Comparison of ENCODE assay signal across 8 cellular contexts in the genomic region with DNA sequence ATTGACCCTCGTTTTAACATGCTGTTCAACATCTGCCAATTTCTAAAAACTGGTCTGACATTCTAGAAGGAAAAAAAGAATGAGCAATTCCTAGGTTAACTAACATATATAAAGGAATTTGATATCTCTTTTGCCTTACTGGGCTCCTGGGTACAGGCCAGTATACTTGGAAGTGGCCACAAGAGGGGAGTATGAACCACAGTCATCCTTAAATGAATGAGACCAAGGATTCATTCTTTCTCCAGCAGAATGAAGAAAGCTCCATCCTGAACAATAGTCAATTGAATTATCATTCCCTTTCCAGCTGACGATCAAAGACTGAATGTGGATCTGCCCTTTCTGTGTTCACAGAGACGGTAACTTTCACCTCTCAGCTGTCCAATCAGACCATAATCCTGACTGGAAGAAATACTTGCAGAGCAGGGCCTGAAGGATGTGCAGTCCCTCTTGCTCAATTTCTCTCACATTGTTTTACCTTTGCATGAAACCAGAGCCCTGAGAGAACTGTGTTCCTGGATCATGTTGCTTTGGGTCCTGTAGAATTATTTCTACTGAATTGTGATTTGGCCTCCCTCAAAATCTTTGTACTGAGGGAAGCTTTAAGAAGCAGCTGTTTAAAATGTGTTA. TPM values are rescaled to one million over a fixed set of nuclear protein-coding genes. Genes with fewer than 3 reads are reported as not detected.
A peak's percentile ranks its signal among the peaks of the same experiment; 100 is the strongest.
DNase-seq lines count a peak whose midpoint lies in the region; ATAC-seq and TF ChIP-seq lines count a peak whose summit lies in the region.

No MANE protein-coding gene starts in this region.

- in situ Hi-C loops in astrocyte of the spinal cord (cut with HindIII; ENCODE audit: low sequenced_read_pairs): no loop called here

- no peak overlapping the region for H3K27ac Mint-ChIP-seq in T-cell

- no peak overlapping the region for H3K4me3 ChIP-seq in astrocyte of the spinal cord (ENCODE audit: low read depth, low read length)

- POLR2A ChIA-PET in T-cell (lab: Charles Lee): no interaction called here

- peak; percentile 75 for TF ChIP-seq CTCF in astrocyte of the spinal cord (IDR thresholded peaks at IDR 0.05; ENCODE audit: low read depth, low read length)

- DNase-seq in Ammon's horn (ENCODE audit: low spot score): peak; percentile 68
- DNase-seq in HT1080 (ENCODE audit: low read depth): peak; percentile 56
- DNase-seq in astrocyte of the spinal cord (ENCODE audit: low read depth, low spot score): peak; percentile 65
- peak; percentile 66 for DNase-seq in kidney glomerular epithelial cell (lab: John Stamatoyannopoulos, UW)
- no peak for DNase-seq in T-cell
- no peak for DNase-seq in stimulated activated CD4-positive, alpha-beta T cell treated with anti-CD3 and anti-CD28 coated beads, Interleukin-15, amount 100 ng/mL, for 24 hours

- H3K36me3 Mint-ChIP-seq in T-cell: no peaks in the 10 kb centered on the region

- H3K9me3 Mint-ChIP-seq in T-cell: no peaks in the 10 kb centered on the region

- CTCF ChIA-PET in T-cell (lab: Charles Lee): interaction anchor here in 1 of 2 donors (0.6 kb wide), 1 partner anchor 295 kb away, joined by 3 read pairs; no protein-coding TSS in a partner anchor

- no peaks in the 10 kb centered on the region for H3K4me1 Mint-ChIP-seq in T-cell

- H3K4me3 Mint-ChIP-seq in T-cell: no peak overlapping the region

- ATAC-seq in GM18870 (IDR thresholded peaks at IDR 0.05; ENCODE audit: unreplicated experiment): no peak
- no peak for ATAC-seq in GM19467 (IDR thresholded peaks at IDR 0.05; ENCODE audit: unreplicated experiment)
- no peak for ATAC-seq in T-cell (replicated peaks in 1 of 4)

- H3K27me3 Mint-ChIP-seq in T-cell: peaks cover 0 to 2% of the 10 kb centered on the region in 2 donors

RNA-seq across cellular contexts. Expression of a gene that starts 14.8 kb away (rescaled TPM):
- total RNA-seq in HT1080 (2014; rRNA removed; shearing (Covaris generic)): not detected in 2 replicates
- not detected in 2 replicates for polyA plus RNA-seq in HT1080 (2015; cell fraction: cytosol; rRNA removed)
- polyA plus RNA-seq in HT1080 (2015; cell fraction: nucleus; rRNA removed): not detected in 2 replicates
- 1 to 10 TPM in 1 of 5 donors, under 1 TPM in 2, not detected in 2; 0.70 to 1.5 (median 0.99) TPM for total RNA-seq in T-cell

Comparison
In these comparisons a context has a peak if more than half of its experiments do, and no peak if none do; other contexts are left out.
1. DNase-seq: peak in Ammon's horn (single experiment), HT1080 (single experiment), astrocyte of the spinal cord (single experiment) and kidney glomerular epithelial cell (single experiment); none in T-cell (0 of 34) and stimulated activated CD4-positive, alpha-beta T cell treated with anti-CD3 and anti-CD28 coated beads, Interleukin-15, amount 100 ng/mL, for 24 hours (single experiment).